In genomic region chr11:15903246-15903645, GRCh38 we compare ENCODE assay signal across 2 cellular contexts.
TF ChIP-seq lines count a peak whose summit lies in the region.

No MANE protein-coding gene starts in this region.

TF ChIP-seq in SK-N-SH, 30 proteins besides CTCF, POLR2A, EP300 and RAD21 (continued from another document):
- TF ChIP-seq TAF1 (IDR thresholded peaks at IDR 0.05; ENCODE audit: borderline replicate concordance, low read depth, low read length) (no peak), EZH2phosphoT487 (IDR thresholded peaks at IDR 0.05; ENCODE audit: borderline replicate concordance, low read depth) (no peak), RCOR1 (IDR thresholded peaks at IDR 0.05; ENCODE audit: low read length) (no peak), JUND (IDR thresholded peaks at IDR 0.05) (no peak), MXI1 (IDR thresholded peaks at IDR 0.05; ENCODE audit: low read depth, low read length) (no peak), GABPA (IDR thresholded peaks at IDR 0.05; ENCODE audit: low read depth) (no peak), USF1 (IDR thresholded peaks at IDR 0.05; ENCODE audit: borderline replicate concordance, low read depth) (no peak)
TF ChIP-seq in SK-N-SH: peak in this region for 0.

TF ChIP-seq in SK-N-SH treated with all-trans-retinoic acid at 6 μM for 48 hours, 23 proteins besides CTCF, POLR2A, EP300 and RAD21 (continued from another document):
- no peak for TF ChIP-seq PATZ1 (CRISPR knock-in tag; IDR thresholded peaks at IDR 0.05; ENCODE audit: borderline replicate concordance)
- TF ChIP-seq OSR1 (CRISPR knock-in tag; IDR thresholded peaks at IDR 0.05), result no peak
